ENCODE assay signal across 1 cellular context in genomic region chr10:110863956-110864355, GRCh38.
TF ChIP-seq lines count a peak whose summit lies in the region.

No MANE protein-coding gene starts in this region.

TF ChIP-seq in GM23338, 12 proteins besides CTCF, POLR2A, EP300 and RAD21 (continued from another document):
- TF ChIP-seq, protein P1, sequence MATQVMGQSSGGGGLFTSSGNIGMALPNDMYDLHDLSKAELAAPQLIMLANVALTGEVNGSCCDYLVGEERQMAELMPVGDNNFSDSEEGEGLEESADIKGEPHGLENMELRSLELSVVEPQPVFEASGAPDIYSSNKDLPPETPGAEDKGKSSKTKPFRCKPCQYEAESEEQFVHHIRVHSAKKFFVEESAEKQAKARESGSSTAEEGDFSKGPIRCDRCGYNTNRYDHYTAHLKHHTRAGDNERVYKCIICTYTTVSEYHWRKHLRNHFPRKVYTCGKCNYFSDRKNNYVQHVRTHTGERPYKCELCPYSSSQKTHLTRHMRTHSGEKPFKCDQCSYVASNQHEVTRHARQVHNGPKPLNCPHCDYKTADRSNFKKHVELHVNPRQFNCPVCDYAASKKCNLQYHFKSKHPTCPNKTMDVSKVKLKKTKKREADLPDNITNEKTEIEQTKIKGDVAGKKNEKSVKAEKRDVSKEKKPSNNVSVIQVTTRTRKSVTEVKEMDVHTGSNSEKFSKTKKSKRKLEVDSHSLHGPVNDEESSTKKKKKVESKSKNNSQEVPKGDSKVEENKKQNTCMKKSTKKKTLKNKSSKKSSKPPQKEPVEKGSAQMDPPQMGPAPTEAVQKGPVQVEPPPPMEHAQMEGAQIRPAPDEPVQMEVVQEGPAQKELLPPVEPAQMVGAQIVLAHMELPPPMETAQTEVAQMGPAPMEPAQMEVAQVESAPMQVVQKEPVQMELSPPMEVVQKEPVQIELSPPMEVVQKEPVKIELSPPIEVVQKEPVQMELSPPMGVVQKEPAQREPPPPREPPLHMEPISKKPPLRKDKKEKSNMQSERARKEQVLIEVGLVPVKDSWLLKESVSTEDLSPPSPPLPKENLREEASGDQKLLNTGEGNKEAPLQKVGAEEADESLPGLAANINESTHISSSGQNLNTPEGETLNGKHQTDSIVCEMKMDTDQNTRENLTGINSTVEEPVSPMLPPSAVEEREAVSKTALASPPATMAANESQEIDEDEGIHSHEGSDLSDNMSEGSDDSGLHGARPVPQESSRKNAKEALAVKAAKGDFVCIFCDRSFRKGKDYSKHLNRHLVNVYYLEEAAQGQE (IDR thresholded peaks at IDR 0.05; ENCODE audit: unreplicated experiment), result no peak
- TF ChIP-seq STAT1 (IDR thresholded peaks at IDR 0.05; ENCODE audit: unreplicated experiment) (no peak), EZH2 (IDR thresholded peaks at IDR 0.05; ENCODE audit: low read depth, unreplicated experiment) (no peak), EZH2phosphoT487 (IDR thresholded peaks at IDR 0.05; ENCODE audit: unreplicated experiment) (no peak)
